ENCODE assay signal across 1 cellular context in genomic region chr11:65133724-65134123, GRCh38.
TF ChIP-seq lines count a peak whose summit lies in the region.

No MANE protein-coding gene starts in this region.

TF ChIP-seq in H1, 55 proteins besides CTCF, POLR2A, EP300 and RAD21:
- TF ChIP-seq NRF1 (IDR thresholded peaks at IDR 0.05; ENCODE audit: low read depth, low read length) (no peak), CBX5 (IDR thresholded peaks at IDR 0.05; ENCODE audit: low read depth, low read length) (no peak), BRCA1 (IDR thresholded peaks at IDR 0.05; ENCODE audit: low read depth, low read length) (no peak), EGR1 (IDR thresholded peaks at IDR 0.05; ENCODE audit: borderline replicate concordance, low read depth, low read length) (no peak), TAF7 (optimal IDR thresholded peaks at IDR 0.05; ENCODE audit: borderline replicate concordance, low read depth, low read length) (no peak)
